Comparison of ENCODE assay signal across 9 cellular contexts in the genomic region with DNA sequence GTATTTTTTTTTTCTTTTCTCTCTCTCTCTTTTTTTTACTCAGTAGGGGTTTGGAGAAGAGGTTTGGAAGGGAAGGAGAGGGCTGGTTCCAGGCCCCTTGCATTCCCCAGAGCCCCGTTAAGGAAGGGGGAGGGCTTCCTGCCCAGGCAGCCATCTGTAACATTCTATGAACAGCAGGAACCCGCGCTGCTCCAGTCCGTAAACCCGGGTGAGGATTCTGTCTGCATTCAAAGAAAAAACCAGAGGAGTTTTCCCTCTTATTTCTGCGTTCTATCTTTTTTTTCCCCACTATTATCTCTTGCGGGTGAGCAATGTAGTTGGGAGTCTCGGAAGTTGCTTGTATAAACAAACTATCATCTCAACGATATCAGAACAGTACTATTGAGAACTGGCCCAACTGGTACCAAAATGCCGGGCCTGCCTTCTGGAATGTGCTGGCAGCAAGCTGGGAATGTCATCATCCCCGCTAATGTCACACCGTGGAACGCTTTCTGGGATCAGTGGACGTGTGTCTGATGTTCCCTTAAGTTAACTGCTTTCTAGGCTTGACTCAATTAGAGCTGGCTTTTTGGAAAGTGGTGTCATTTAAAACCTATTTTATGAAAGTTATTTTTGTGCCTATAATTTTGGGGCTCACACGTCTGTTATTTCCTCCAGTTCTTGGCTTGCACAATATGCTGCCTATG.
DNase-seq lines count a peak whose midpoint lies in the region; ATAC-seq and TF ChIP-seq lines count a peak whose summit lies in the region.
"Had no signal": no experiment of that assay in that cellular context is flagged by ENCODE, and none has a peak within 500 bp of the region (broad histone marks: within the 10 kb centered on the region; RNA-seq: fewer than 3 reads in every experiment).

No MANE protein-coding gene starts in this region.

- ATAC-seq in left lobe of liver = peak; percentile 51
- ATAC-seq in GM18867 (IDR thresholded peaks at IDR 0.05; ENCODE audit: unreplicated experiment) = no peak
- ATAC-seq in GM19351 (IDR thresholded peaks at IDR 0.05; ENCODE audit: unreplicated experiment) = no peak

- peak overlapping the region; percentile 41; the same call in 1 of the 2 replicates for H3K9ac ChIP-seq in HUES48 (ENCODE audit: low read depth, low read length)

- H3K4me1 ChIP-seq in HUES48 (ENCODE audit: control insufficient read depth, insufficient read depth, low read length) (peaks cover 19% of the 10 kb centered on the region), thyroid gland (no peaks in the 10 kb centered on the region)

- H3K4me3 ChIP-seq in HUES48 (ENCODE audit: low read depth, low read length) (peak overlapping the region; percentile 29; the same call in 1 of the 2 replicates), coronary artery (peak overlapping the region; percentile 52), thyroid gland (replicated peaks in 1 of 3) (no peak overlapping the region)

- TF ChIP-seq POLR2A in thyroid gland (IDR thresholded peaks at IDR 0.05) = no peak

- H3K9me3 ChIP-seq in HUES48 (ENCODE audit: control insufficient read depth, insufficient read depth, low read length) (no peaks in the 10 kb centered on the region), thyroid gland (no peaks in the 10 kb centered on the region)

- H3K36me3 ChIP-seq in HUES48 (ENCODE audit: control insufficient read depth, insufficient read depth, low read length) = no peaks in the 10 kb centered on the region
- H3K36me3 ChIP-seq in thyroid gland = no peaks in the 10 kb centered on the region

- TF ChIP-seq CTCF in coronary artery (IDR thresholded peaks at IDR 0.05) (no peak), thyroid gland (IDR thresholded peaks at IDR 0.05) (no peak)

- H3K27me3 ChIP-seq in HUES48 (ENCODE audit: control insufficient read depth, insufficient read depth, low read length) (no peaks in the 10 kb centered on the region), thyroid gland (no peaks in the 10 kb centered on the region)

- DNase-seq in coronary artery (ENCODE audit: low spot score) (peak; percentile 75), left lobe of liver (ENCODE audit: low spot score) (no peak), thyroid gland (peak; percentile 23 to 44), SW 1271 (lab: John Stamatoyannopoulos, UW) (no peak), NCI-H187 treated with DMSO at 0.1 percent for 48 hours (lab: John Stamatoyannopoulos, UW) (no peak)
- DNase-seq: activated CD4-positive, alpha-beta T cell treated with anti-CD3 and anti-CD28 coated beads for 48 hours had no signal

- intact Hi-C loops in thyroid gland (cut with DNase I) = no loop called here

- H3K27ac ChIP-seq in HUES48 (ENCODE audit: low read depth, low read length) (peak overlapping the region; percentile 69), coronary artery (peak overlapping the region; percentile 66 to 70), thyroid gland (peak overlapping the region; percentile 19 to 62 (median 37))

- WGBS in thyroid gland, 2 donors = 5 to 15% methylated on average over 15 of the region's 15 CpGs

Comparison
In these comparisons a context has a peak if more than half of its experiments do, and no peak if none do; other contexts are left out.
1. H3K4me3 ChIP-seq: peak in HUES48 (single experiment) and coronary artery (single experiment); none in thyroid gland (0 of 3).
2. DNase-seq: peak in coronary artery (single experiment) and thyroid gland (2 of 2); none in left lobe of liver (single experiment), SW 1271 (0 of 2) and NCI-H187 treated with DMSO at 0.1 percent for 48 hours (single experiment).
3. Peak in every context shown above with its lines, with median percentiles within 50 percentile points of each other: H3K27ac ChIP-seq.